In genomic region chr5:72441861-72442540, GRCh38 we compare ENCODE assay signal across 13 cellular contexts.
A peak's percentile ranks its signal among the peaks of the same experiment; 100 is the strongest.
DNase-seq lines count a peak whose midpoint lies in the region; ATAC-seq and TF ChIP-seq lines count a peak whose summit lies in the region.
"Had no signal": no experiment of that assay in that cellular context is flagged by ENCODE, and none has a peak within 500 bp of the region (broad histone marks: within the 10 kb centered on the region; RNA-seq: fewer than 3 reads in every experiment).

No MANE protein-coding gene starts in this region.

- intact Hi-C loops in activated T-helper 1 cell treated with anti-CD3 and anti-CD28 coated beads, Interleukin-12 subunit alpha, Interleukin-12 subunit beta, Interleukin-2, Interleukin-4 antibody, amounts not matched to agents 30 ng/mL and 10 ng/mL and 1 ng/mL, durations not matched to agents 14 hours and 24 hours and 36 hours (cut with micrococcal nuclease): no loop called here
- intact Hi-C loops in activated naive CD4-positive, alpha-beta T cell treated with anti-CD3 and anti-CD28 coated beads for 36 hours (cut with micrococcal nuclease): no loop called here

- DNase-seq in AG08395 (ENCODE audit: low spot score) (peak; percentile 92), NCI-H460 (ENCODE audit: extremely low read depth, low read depth) (peak; percentile 11), choroid plexus epithelial cell (ENCODE audit: low read depth) (peak; percentile 86), myocyte (ENCODE audit: low read depth) (peak; percentile 90)
- no peak for DNase-seq in activated T-helper 1 cell treated with anti-CD3 and anti-CD28 coated beads, Interleukin-12 subunit alpha, Interleukin-12 subunit beta, Interleukin-2, Interleukin-4 antibody, amounts not matched to agents 30 ng/mL and 10 ng/mL and 1 ng/mL, durations not matched to agents 14 hours and 24 hours and 36 hours (ENCODE audit: low spot score)
- no peak for DNase-seq in activated naive CD4-positive, alpha-beta T cell treated with anti-CD3 and anti-CD28 coated beads for 36 hours
- DNase-seq in activated CD8-positive, alpha-beta memory T cell treated with anti-CD3 and anti-CD28 coated beads, Interleukin-2, amount 50 U/mL, for 48 hours: no peak
- DNase-seq: CD4-positive, alpha-beta T cell; hippocampal formation; NK-92 treated with Interleukin-12 subunit alpha and Interleukin-12 subunit beta, amount 100 ng/mL, for 24 hours had no signal

- ATAC-seq in GM21526 (IDR thresholded peaks at IDR 0.05; ENCODE audit: low FRiP score, unreplicated experiment): no peak

- no peaks in the 10 kb centered on the region for H3K27me3 Mint-ChIP-seq in activated T-helper 1 cell treated with anti-CD3 and anti-CD28 coated beads, Interleukin-12 subunit alpha, Interleukin-12 subunit beta, Interleukin-2, Interleukin-4 antibody, amounts not matched to agents 30 ng/mL and 10 ng/mL and 1 ng/mL, durations not matched to agents 14 hours and 24 hours and 36 hours (ENCODE audit: insufficient read depth)
- peaks cover 9% of the 10 kb centered on the region for H3K27me3 Mint-ChIP-seq in activated naive CD4-positive, alpha-beta T cell treated with anti-CD3 and anti-CD28 coated beads for 36 hours (ENCODE audit: low read depth)
- H3K27me3 Mint-ChIP-seq: CD4-positive, alpha-beta T cell had no signal

- CTCF ChIA-PET in activated naive CD4-positive, alpha-beta T cell treated with anti-CD3 and anti-CD28 coated beads for 36 hours (lab: Charles Lee): no interaction called here

- H3K9me3 Mint-ChIP-seq in activated T-helper 1 cell treated with anti-CD3 and anti-CD28 coated beads, Interleukin-12 subunit alpha, Interleukin-12 subunit beta, Interleukin-2, Interleukin-4 antibody, amounts not matched to agents 30 ng/mL and 10 ng/mL and 1 ng/mL, durations not matched to agents 14 hours and 24 hours and 36 hours: no peaks in the 10 kb centered on the region
- no peaks in the 10 kb centered on the region for H3K9me3 Mint-ChIP-seq in activated naive CD4-positive, alpha-beta T cell treated with anti-CD3 and anti-CD28 coated beads for 36 hours
- H3K9me3 Mint-ChIP-seq: CD4-positive, alpha-beta T cell; nephron had no signal

- H3K4me3 Mint-ChIP-seq in activated T-helper 1 cell treated with anti-CD3 and anti-CD28 coated beads, Interleukin-12 subunit alpha, Interleukin-12 subunit beta, Interleukin-2, Interleukin-4 antibody, amounts not matched to agents 30 ng/mL and 10 ng/mL and 1 ng/mL, durations not matched to agents 14 hours and 24 hours and 36 hours: no peak overlapping the region
- H3K4me3 Mint-ChIP-seq in activated naive CD4-positive, alpha-beta T cell treated with anti-CD3 and anti-CD28 coated beads for 36 hours: no peak overlapping the region
- H3K4me3 Mint-ChIP-seq: activated naive CD8-positive, alpha-beta T cell; CD4-positive, alpha-beta T cell; nephron had no signal

- H3K36me3 Mint-ChIP-seq in activated T-helper 1 cell treated with anti-CD3 and anti-CD28 coated beads, Interleukin-12 subunit alpha, Interleukin-12 subunit beta, Interleukin-2, Interleukin-4 antibody, amounts not matched to agents 30 ng/mL and 10 ng/mL and 1 ng/mL, durations not matched to agents 14 hours and 24 hours and 36 hours (ENCODE audit: low read depth): no peaks in the 10 kb centered on the region
- H3K36me3 Mint-ChIP-seq in activated naive CD4-positive, alpha-beta T cell treated with anti-CD3 and anti-CD28 coated beads for 36 hours (ENCODE audit: low read depth): no peaks in the 10 kb centered on the region
- H3K36me3 Mint-ChIP-seq: activated naive CD8-positive, alpha-beta T cell had no signal

- no peak overlapping the region for H3K27ac Mint-ChIP-seq in activated T-helper 1 cell treated with anti-CD3 and anti-CD28 coated beads, Interleukin-12 subunit alpha, Interleukin-12 subunit beta, Interleukin-2, Interleukin-4 antibody, amounts not matched to agents 30 ng/mL and 10 ng/mL and 1 ng/mL, durations not matched to agents 14 hours and 24 hours and 36 hours
- H3K27ac Mint-ChIP-seq in activated naive CD4-positive, alpha-beta T cell treated with anti-CD3 and anti-CD28 coated beads for 36 hours: no peak overlapping the region
- H3K27ac Mint-ChIP-seq: activated naive CD8-positive, alpha-beta T cell; CD4-positive, alpha-beta T cell had no signal

- H3K4me1 Mint-ChIP-seq in activated T-helper 1 cell treated with anti-CD3 and anti-CD28 coated beads, Interleukin-12 subunit alpha, Interleukin-12 subunit beta, Interleukin-2, Interleukin-4 antibody, amounts not matched to agents 30 ng/mL and 10 ng/mL and 1 ng/mL, durations not matched to agents 14 hours and 24 hours and 36 hours (ENCODE audit: low read depth): no peaks in the 10 kb centered on the region
- H3K4me1 Mint-ChIP-seq in activated naive CD4-positive, alpha-beta T cell treated with anti-CD3 and anti-CD28 coated beads for 36 hours (ENCODE audit: low read depth): no peaks in the 10 kb centered on the region

- TF ChIP-seq CTCF in choroid plexus epithelial cell (conservative IDR thresholded peaks at IDR 0.05; ENCODE audit: low read depth, low read length): no peak

- H3K4me3 ChIP-seq in choroid plexus epithelial cell (ENCODE audit: low read depth, low read length): no peak overlapping the region

Comparison
In these comparisons a context has a peak if more than half of its experiments do, and no peak if none do; other contexts are left out.
1. DNase-seq: peak in AG08395 (single experiment), NCI-H460 (single experiment), choroid plexus epithelial cell (single experiment) and myocyte (single experiment); none in activated T-helper 1 cell treated with anti-CD3 and anti-CD28 coated beads, Interleukin-12 subunit alpha, Interleukin-12 subunit beta, Interleukin-2, Interleukin-4 antibody, amounts not matched to agents 30 ng/mL and 10 ng/mL and 1 ng/mL, durations not matched to agents 14 hours and 24 hours and 36 hours (single experiment), activated naive CD4-positive, alpha-beta T cell treated with anti-CD3 and anti-CD28 coated beads for 36 hours (single experiment) and activated CD8-positive, alpha-beta memory T cell treated with anti-CD3 and anti-CD28 coated beads, Interleukin-2, amount 50 U/mL, for 48 hours (single experiment).